ENCODE assay signal across 15 cellular contexts in the genomic region with DNA sequence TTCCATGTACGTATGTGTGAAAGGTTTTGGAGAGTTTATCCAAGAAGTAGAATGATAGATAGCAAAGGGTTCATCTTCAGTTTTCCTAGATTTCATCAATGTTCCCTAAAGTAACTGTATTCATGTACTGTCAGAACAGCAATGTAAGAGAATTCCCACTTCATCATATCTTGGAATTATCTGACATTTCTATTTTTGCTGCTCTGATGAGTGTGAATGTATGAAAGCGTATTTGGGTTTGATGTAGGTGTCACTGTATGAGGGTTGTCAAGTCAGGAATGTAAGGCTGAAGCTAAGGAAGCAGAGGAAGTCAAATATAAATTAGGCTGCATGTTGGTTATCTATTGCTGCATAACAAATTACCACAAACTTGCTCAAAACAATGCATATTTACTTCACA. TPM values are rescaled to one million over a fixed set of nuclear protein-coding genes. Genes with fewer than 3 reads are reported as not detected.
DNase-seq lines count a peak whose midpoint lies in the region; FAIRE-seq and TF ChIP-seq lines count a peak whose summit lies in the region.
"Had no signal": no experiment of that assay in that cellular context is flagged by ENCODE, and none has a peak within 500 bp of the region (broad histone marks: within the 10 kb centered on the region; RNA-seq: fewer than 3 reads in every experiment).

No MANE protein-coding gene starts in this region.

- no peaks in the 10 kb centered on the region for H3K36me3 ChIP-seq in left ventricle myocardium inferior
- H3K36me3 ChIP-seq in kidney (ENCODE audit: control insufficient read depth in 1 of 2, insufficient read depth in 2 of 2, low read length in 2 of 2), result no peaks in the 10 kb centered on the region
- no peaks in the 10 kb centered on the region for H3K36me3 ChIP-seq in breast epithelium

- TF ChIP-seq CTCF in left ventricle myocardium inferior (IDR thresholded peaks at IDR 0.05; ENCODE audit: borderline replicate concordance) (no peak), dorsolateral prefrontal cortex (IDR thresholded peaks at IDR 0.05 in 54 of 56, conservative IDR thresholded peaks at IDR 0.05 in 2 of 56; ENCODE audit: low read depth in 1 of 56, partially characterized antibody in 56 of 56) (no peak), kidney (IDR thresholded peaks at IDR 0.05; ENCODE audit: borderline replicate concordance, extremely low read depth, insufficient read depth) (no peak), breast epithelium (IDR thresholded peaks at IDR 0.05) (no peak)

- no peak for TF ChIP-seq POLR2A in GM12891 (IDR thresholded peaks at IDR 0.05; ENCODE audit: low read depth, low read length)
- TF ChIP-seq POLR2A in breast epithelium (IDR thresholded peaks at IDR 0.05), result no peak

- no peaks in the 10 kb centered on the region for H3K27me3 ChIP-seq in left ventricle myocardium inferior (ENCODE audit: low read depth)
- no peaks in the 10 kb centered on the region for H3K27me3 ChIP-seq in dorsolateral prefrontal cortex
- no peaks in the 10 kb centered on the region for H3K27me3 ChIP-seq in breast epithelium

- H3K4me3 ChIP-seq in left ventricle myocardium inferior, result no peak overlapping the region
- H3K4me3 ChIP-seq in dorsolateral prefrontal cortex, result no peak overlapping the region
- H3K4me3 ChIP-seq in kidney (ENCODE audit: low read length in 2 of 2), result no peak overlapping the region
- H3K4me3 ChIP-seq in breast epithelium, result no peak overlapping the region
- H3K4me3 ChIP-seq: A549 had no signal

- H3K9ac ChIP-seq in kidney (ENCODE audit: low read length in 2 of 2), result no peak overlapping the region

- no peaks in the 10 kb centered on the region for H3K9me3 ChIP-seq in left ventricle myocardium inferior (replicated peaks)
- H3K9me3 ChIP-seq in kidney (ENCODE audit: control insufficient read depth in 1 of 2, low read length in 2 of 2), result no peaks in the 10 kb centered on the region
- no peaks in the 10 kb centered on the region for H3K9me3 ChIP-seq in breast epithelium
- H3K9me3 ChIP-seq: A549 had no signal

- H3K27ac ChIP-seq in left ventricle myocardium inferior (replicated peaks) (peak overlapping the region; percentile 47), dorsolateral prefrontal cortex (peak overlapping the region in 37 of 59 donors; percentile 1 to 72 (median 36)), kidney (ENCODE audit: low read depth in 2 of 2, low read length in 2 of 2) (no peak overlapping the region), breast epithelium (no peak overlapping the region)
- H3K27ac ChIP-seq: A549, HL-60 had no signal

- intact Hi-C loops in left ventricle myocardium inferior (cut with micrococcal nuclease) (no loop called here), cardiac septum (cut with DNase I) (no loop called here), dorsolateral prefrontal cortex (cut with DNase I) (no loop called here), kidney (cut with DNase I) (no loop called here), breast epithelium (cut with DNase I; ENCODE audit: low total_unique reads) (no loop called here)

- peaks cover 84% of the 10 kb centered on the region for H3K4me1 ChIP-seq in left ventricle myocardium inferior
- H3K4me1 ChIP-seq in kidney (ENCODE audit: control insufficient read depth in 1 of 2, insufficient read depth in 1 of 2, low read depth in 1 of 2, low read length in 2 of 2), result no peaks in the 10 kb centered on the region
- H3K4me1 ChIP-seq in breast epithelium, result peaks cover 0 to 4% of the 10 kb centered on the region in 2 donors

- FAIRE-seq in GM12891 (lab: Jason Lieb, UNC), result peak; percentile 78
- no peak for FAIRE-seq in kidney (lab: Jason Lieb, UNC)
- FAIRE-seq: A549, G401.6 had no signal

- no peak for DNase-seq in left ventricle myocardium inferior
- DNase-seq in cardiac septum (ENCODE audit: low spot score), result no peak
- DNase-seq in GM12891 (ENCODE audit: insufficient read length, low spot score), result no peak
- no peak for DNase-seq in dorsolateral prefrontal cortex
- DNase-seq in iPS-NIHi7 (ENCODE audit: extremely low spot score), result no peak
- DNase-seq in kidney, result no peak
- DNase-seq in breast epithelium (ENCODE audit: low spot score in 2 of 2), result no peak
- DNase-seq: Calu3; CD4-positive, CD25-positive, alpha-beta regulatory T cell; DMS 273 treated with DMSO at 0.1 percent for 48 hours; HCEC 1CT; HFFc6 had no signal

TF ChIP-seq in GM12891, 5 proteins besides CTCF, POLR2A, EP300 and RAD21:
- TF ChIP-seq PAX5 (IDR thresholded peaks at IDR 0.05; ENCODE audit: insufficient read depth, low read length, severe bottlenecking), result no peak
- no peak for TF ChIP-seq POU2F2 (IDR thresholded peaks at IDR 0.05; ENCODE audit: low read depth, low read length)
- no peak for TF ChIP-seq POLR2AphosphoS5 (IDR thresholded peaks at IDR 0.05; ENCODE audit: low read depth, low read length)
TF ChIP-seq in GM12891: peak in this region for 0.

RNA-seq across cellular contexts. Expression of a gene that starts 7.2 kb away (rescaled TPM):
- total RNA-seq in left ventricle myocardium inferior (46.9 TPM), cardiac septum (95.3 TPM), dorsolateral prefrontal cortex (100 to 1,000 TPM in 1 of 120 experiments, 10 to 100 TPM in 119; 47.5 to 100 (median 64.8) TPM), kidney (21.8 TPM), breast epithelium (10 to 100 TPM; 14.6 to 23.8 (median 17.0) TPM)
- 7.5 TPM for polyA plus RNA-seq in GM12891 (2012; ENCODE audit: low read depth, missing spikeins)
- 2.5 TPM for polyA plus RNA-seq in kidney (ENCODE audit: insufficient read depth, low read depth, low replicate concordance)

Comparison
In these comparisons a context has a peak if more than half of its experiments do, and no peak if none do; other contexts are left out.
1. H3K27ac ChIP-seq: peak in left ventricle myocardium inferior (single experiment) and dorsolateral prefrontal cortex (37 of 59); none in kidney (0 of 2) and breast epithelium (0 of 2).